Comparison of ENCODE assay signal across 17 cellular contexts in genomic region chr18:10195529-10195928, GRCh38.
"Had no signal": no experiment of that assay in that cellular context is flagged by ENCODE, and none has a peak within 500 bp of the region (broad histone marks: within the 10 kb centered on the region; RNA-seq: fewer than 3 reads in every experiment).

No MANE protein-coding gene starts in this region.

- H3K9me3 Mint-ChIP-seq: effector memory CD8-positive, alpha-beta T cell; naive thymus-derived CD4-positive, alpha-beta T cell had no signal

- H3K27ac ChIP-seq: hepatocyte, right atrium auricular region, sigmoid colon had no signal

- H3K4me3 ChIP-seq: hepatocyte, lung, right atrium auricular region, sigmoid colon, skin epidermis had no signal

- H2AFZ ChIP-seq: hepatocyte had no signal

- H3K27me3 ChIP-seq: hepatocyte, right atrium auricular region, sigmoid colon had no signal

- H3K27ac Mint-ChIP-seq: effector memory CD8-positive, alpha-beta T cell; naive thymus-derived CD4-positive, alpha-beta T cell had no signal

- H3K36me3 Mint-ChIP-seq: naive thymus-derived CD4-positive, alpha-beta T cell had no signal

- ATAC-seq: effector memory CD8-positive, alpha-beta T cell; left colon; naive thymus-derived CD4-positive, alpha-beta T cell had no signal

- H3K79me2 ChIP-seq: hepatocyte had no signal

- H3K4me1 ChIP-seq: right atrium auricular region, sigmoid colon had no signal

- H3K36me3 ChIP-seq: right atrium auricular region, sigmoid colon had no signal

- H3K4me3 Mint-ChIP-seq: effector memory CD8-positive, alpha-beta T cell; naive thymus-derived CD4-positive, alpha-beta T cell had no signal

- H3K9me3 ChIP-seq: right atrium auricular region, sigmoid colon had no signal

- DNase-seq: cortex of kidney; effector memory CD8-positive, alpha-beta T cell; foreskin melanocyte; head of caudate nucleus; left colon; left ventricle myocardium superior; mesenchymal stem cell; naive thymus-derived CD4-positive, alpha-beta T cell; posterior cingulate gyrus; sigmoid colon; stimulated activated CD4-positive, alpha-beta T cell treated with anti-CD3 and anti-CD28 coated beads, Interleukin-12 subunit alpha, Interleukin-12 subunit beta, amount 100 ng/mL, for 4 hours; stimulated activated naive CD4-positive, alpha-beta T cell; trophoblast cell had no signal

- H3K4me2 ChIP-seq: hepatocyte had no signal
